ENCODE assay signal across 8 cellular contexts in genomic region chr19:46990998-46991676, GRCh38. TPM values are rescaled to one million over a fixed set of nuclear protein-coding genes. Genes with fewer than 3 reads are reported as not detected.
DNase-seq lines count a peak whose midpoint lies in the region; ATAC-seq and TF ChIP-seq lines count a peak whose summit lies in the region.

No MANE protein-coding gene starts in this region.

- H3K36me3 ChIP-seq in SJCRH30 (peaks cover 8% of the 10 kb centered on the region), osteoblast (ENCODE audit: insufficient read depth, low read length) (peaks cover 69% of the 10 kb centered on the region), thoracic aorta (peaks cover 12% of the 10 kb centered on the region)

- peak overlapping the region; percentile 29 for H3K4me2 ChIP-seq in osteoblast (ENCODE audit: insufficient read depth, low read length)

- H3K9me3 ChIP-seq in SJCRH30 (replicated peaks) (no peaks in the 10 kb centered on the region), osteoblast (ENCODE audit: low read depth, low read length) (no peaks in the 10 kb centered on the region), thoracic aorta (no peaks in the 10 kb centered on the region)

- peaks cover 2% of the 10 kb centered on the region for H4K20me1 ChIP-seq in osteoblast (ENCODE audit: insufficient read depth, low read length)

- peak overlapping the region; percentile 17 for H2AFZ ChIP-seq in osteoblast (ENCODE audit: low read length)

- H3K4me1 ChIP-seq in SJCRH30 (no peaks in the 10 kb centered on the region), osteoblast (ENCODE audit: insufficient read depth, low read length) (peaks cover 6% of the 10 kb centered on the region), thoracic aorta (ENCODE audit: control insufficient read depth in 1 of 2, low read depth in 2 of 2) (peaks cover 3 to 16% of the 10 kb centered on the region in 2 donors)

- peak; percentile 86 for DNase-seq in D341Med (ENCODE audit: low spot score)
- peak; percentile 81 for DNase-seq in LHCN-M2 (ENCODE audit: low read depth)
- DNase-seq in SJCRH30, result peak; percentile 76 to 89
- DNase-seq in activated naive CD4-positive, alpha-beta T cell treated with Interleukin-2 at 50 U/mL for 16 hours, result peak; percentile 70
- peak; percentile 30 for DNase-seq in germinal center (ENCODE audit: low spot score)
- peak; percentile 97 for DNase-seq in osteoblast (ENCODE audit: insufficient read length, low spot score, missing footprints)
- DNase-seq in thoracic aorta (ENCODE audit: low spot score), result no peak

- ATAC-seq in thoracic aorta (ENCODE audit: insufficient number of reproducible peaks, low FRiP score, low read depth) (peak; percentile 41), GM18520 (IDR thresholded peaks at IDR 0.05; ENCODE audit: unreplicated experiment) (no peak)

- H3K27ac ChIP-seq in SJCRH30 (no peak overlapping the region), osteoblast (ENCODE audit: low read depth, low read length) (peak overlapping the region; percentile 71), thoracic aorta (peak overlapping the region; percentile 27 to 49)

- H3K79me2 ChIP-seq in osteoblast (ENCODE audit: insufficient read depth, low read length), result peaks cover 40% of the 10 kb centered on the region

- H3K4me3 ChIP-seq in SJCRH30 (no peak overlapping the region), osteoblast (ENCODE audit: insufficient read depth, low read length) (no peak overlapping the region), thoracic aorta (no peak overlapping the region)

- H3K27me3 ChIP-seq in SJCRH30 (no peaks in the 10 kb centered on the region), osteoblast (ENCODE audit: insufficient read depth, low read length) (no peaks in the 10 kb centered on the region), thoracic aorta (replicated peaks; ENCODE audit: insufficient read depth) (no peaks in the 10 kb centered on the region)

- peak; percentile 90 for TF ChIP-seq CTCF in osteoblast (IDR thresholded peaks at IDR 0.05; ENCODE audit: extremely low read depth, low read depth, low read length)
- TF ChIP-seq CTCF in thoracic aorta (IDR thresholded peaks at IDR 0.05), result peak; percentile 73

RNA-seq across cellular contexts. Expression of gene NPAS1, which starts 28.5 kb away (rescaled TPM):
- 1.0 and 1.9 TPM in 2 replicates for total RNA-seq in LHCN-M2 (2014; rRNA removed)
- 9.4 TPM for polyA plus RNA-seq in LHCN-M2 (2012)
- not detected in 2 replicates for total RNA-seq in SJCRH30 (2014; rRNA removed; shearing (Covaris generic))
- 0.72 and 1.2 TPM in 2 replicates for total RNA-seq in osteoblast
- 1 to 10 TPM in 1 of 2 donors, under 1 TPM in 1; 0.68 to 1.3 TPM for total RNA-seq in thoracic aorta

RNA-seq across cellular contexts. Expression of gene TMEM160, which starts 57.3 kb away (rescaled TPM):
- total RNA-seq in LHCN-M2 (2014; rRNA removed), result 62.9 and 76.3 TPM in 2 replicates
- polyA plus RNA-seq in LHCN-M2 (2012), result 94.8 TPM
- 22.6 and 28.8 TPM in 2 replicates for total RNA-seq in SJCRH30 (2014; rRNA removed; shearing (Covaris generic))
- 13.4 and 15.3 TPM in 2 replicates for total RNA-seq in osteoblast
- total RNA-seq in thoracic aorta, result 10 to 100 TPM in 1 of 2 donors, 1 to 10 TPM in 1; 2.4 to 55.0 TPM
